24 cellular contexts compared by ENCODE assay signal in the genomic region with DNA sequence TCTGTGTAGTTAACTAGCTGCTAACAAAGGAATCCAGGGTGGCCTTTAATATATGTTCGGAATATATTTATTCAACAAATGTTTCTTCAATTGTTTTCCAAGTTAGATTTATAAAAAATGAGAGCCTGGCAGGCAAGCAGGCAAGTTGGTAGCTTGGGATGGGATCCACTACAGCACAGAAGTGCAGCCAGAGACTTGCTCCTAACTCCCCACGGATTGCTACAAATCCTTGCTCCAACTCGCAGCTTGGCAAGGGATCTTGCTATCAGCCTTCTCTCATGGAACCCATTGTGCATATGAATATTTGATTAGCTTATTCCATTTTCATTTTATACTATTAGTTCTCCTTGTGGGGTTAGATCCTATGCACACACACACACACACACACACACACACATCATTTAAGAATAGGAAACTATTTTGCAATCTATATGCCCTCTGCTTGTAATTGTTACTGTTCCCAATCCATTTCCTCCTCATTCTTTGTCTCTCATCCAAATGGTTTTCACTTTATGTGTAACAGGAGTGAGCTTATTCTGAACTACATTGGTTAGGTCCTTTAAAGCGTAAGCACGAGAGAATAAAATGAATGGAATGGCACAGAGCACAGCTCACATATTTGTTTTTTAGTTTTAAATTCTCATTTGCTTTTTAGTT.
"Had no signal": no experiment of that assay in that cellular context is flagged by ENCODE, and none has a peak within 500 bp of the region (broad histone marks: within the 10 kb centered on the region; RNA-seq: fewer than 3 reads in every experiment).

No MANE protein-coding gene starts in this region.

- H3K9ac ChIP-seq: KMS-11 had no signal

- ATAC-seq: activated T-helper 17 cell treated with anti-CD3 and anti-CD28 coated beads, Interleukin-2, amount 50 U/mL, for 72 hours; T-cell had no signal

- H3K36me3 ChIP-seq: brain microvascular endothelial cell, cardiac muscle cell, MG63 had no signal

- H3K9me3 ChIP-seq: MG63 had no signal

- H3K27ac ChIP-seq: brain microvascular endothelial cell, cardiac muscle cell, KMS-11, PC-9, SK-N-MC, VCaP had no signal

- H3K27me3 ChIP-seq: brain microvascular endothelial cell, cardiac muscle cell, MG63 had no signal

- H3K4me3 ChIP-seq: cardiac muscle cell, MG63, PC-9, SK-N-MC had no signal

- DNase-seq: activated CD4-positive, alpha-beta memory T cell treated with anti-CD3 and anti-CD28 coated beads for 36 hours; activated CD4-positive, alpha-beta T cell treated with anti-CD3 and anti-CD28 coated beads, Interleukin-2, amount 10 ng/mL, durations not matched to agents 7 days and 5 days; activated CD4-positive, CD25-positive, alpha-beta regulatory T cell; activated CD8-positive, alpha-beta memory T cell treated with anti-CD3 and anti-CD28 coated beads for 24 hours; activated gamma-delta T cell; activated naive CD4-positive, alpha-beta T cell treated with anti-CD3 and anti-CD28 coated beads for 36 hours; activated T-cell treated with anti-CD3 and anti-CD28 coated beads, Interleukin-2, amount 50 U/mL, for 48 hours; brain microvascular endothelial cell; MG63; MV-4-11; NCI-H1105; NCI-H1436; NCI-H187; NCI-H510A treated with DMSO at 0.1 percent for 48 hours; NCI-H69; PC-9; T-cell; T-helper 2 cell; T1000 had no signal
